9 cellular contexts compared by ENCODE assay signal in the genomic region with DNA sequence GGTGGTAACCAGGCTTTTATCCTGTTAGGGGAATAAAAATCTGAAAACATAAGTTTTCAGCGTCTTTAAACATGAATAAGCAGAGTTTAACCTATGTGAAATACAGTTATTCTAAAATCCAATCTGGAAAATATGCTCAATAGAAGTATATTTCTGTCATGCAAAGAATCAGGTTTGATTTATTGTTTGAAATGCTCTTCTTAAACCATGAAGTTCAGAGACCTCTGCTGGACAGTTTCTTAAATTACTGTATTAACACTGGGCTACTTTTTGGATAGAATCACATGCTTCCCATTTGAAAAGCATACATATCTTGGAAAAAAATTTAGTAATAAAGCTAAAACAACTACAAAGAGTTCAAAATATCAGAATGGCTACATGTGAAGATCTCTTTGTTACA. TPM values are rescaled to one million over a fixed set of nuclear protein-coding genes. Genes with fewer than 3 reads are reported as not detected.
DNase-seq lines count a peak whose midpoint lies in the region; ATAC-seq and TF ChIP-seq lines count a peak whose summit lies in the region.
"Had no signal": no experiment of that assay in that cellular context is flagged by ENCODE, and none has a peak within 500 bp of the region (broad histone marks: within the 10 kb centered on the region; RNA-seq: fewer than 3 reads in every experiment).

No MANE protein-coding gene starts in this region.

- no peak overlapping the region for H3K27ac ChIP-seq in KMS-11
- H3K27ac ChIP-seq: SJSA1 had no signal

- no peaks in the 10 kb centered on the region for H3K36me3 ChIP-seq in KMS-11 (ENCODE audit: insufficient read depth)
- H3K36me3 ChIP-seq: SJSA1 had no signal

- H3K27me3 ChIP-seq in KMS-11 (ENCODE audit: insufficient read depth, low read depth), result no peaks in the 10 kb centered on the region
- H3K27me3 ChIP-seq: SJSA1 had no signal

- peak; percentile 35 for DNase-seq in DMS79 treated with DMSO at 0.1 percent for 48 hours (lab: John Stamatoyannopoulos, UW)
- peak; percentile 27 for DNase-seq in SKM-1 treated with dmso at 0.1 percent for 144 hours (lab: John Stamatoyannopoulos, UW; ENCODE audit: unreplicated experiment)
- peak; percentile 14 for DNase-seq in hepatic stellate cell (ENCODE audit: low spot score)
- DNase-seq in islet precursor cell, result no peak
- DNase-seq in activated CD4-positive, alpha-beta memory T cell treated with anti-CD3 and anti-CD28 coated beads, Interleukin-2, amount 10 ng/mL, durations not matched to agents 7 days and 5 days, result no peak

- ATAC-seq in GM21526 (IDR thresholded peaks at IDR 0.05; ENCODE audit: low FRiP score, unreplicated experiment), result no peak
- no peak for ATAC-seq in GM19324 (IDR thresholded peaks at IDR 0.05; ENCODE audit: low FRiP score, unreplicated experiment)

- no peaks in the 10 kb centered on the region for H3K9me3 Mint-ChIP-seq in activated CD4-positive, alpha-beta memory T cell treated with anti-CD3 and anti-CD28 coated beads, Interleukin-2, amount 10 ng/mL, durations not matched to agents 7 days and 5 days

- no peaks in the 10 kb centered on the region for H3K79me2 ChIP-seq in KMS-11 (ENCODE audit: insufficient read depth, low read depth)

- peaks cover 32% of the 10 kb centered on the region for H3K4me1 ChIP-seq in KMS-11 (ENCODE audit: low read depth, poor library complexity, severe bottlenecking)
- H3K4me1 ChIP-seq: SJSA1 had no signal

- H3K36me3 Mint-ChIP-seq in activated CD4-positive, alpha-beta memory T cell treated with anti-CD3 and anti-CD28 coated beads, Interleukin-2, amount 10 ng/mL, durations not matched to agents 7 days and 5 days (ENCODE audit: low read depth), result no peaks in the 10 kb centered on the region

- H4K20me1 ChIP-seq in KMS-11 (ENCODE audit: insufficient read depth), result no peaks in the 10 kb centered on the region

- TF ChIP-seq CTCF in KMS-11 (conservative IDR thresholded peaks at IDR 0.05; ENCODE audit: low read depth, low read length), result peak; percentile 55; the same call in 1 of the 2 replicates

- H3K9ac ChIP-seq in KMS-11, result no peak overlapping the region

- H2AFZ ChIP-seq in KMS-11 (ENCODE audit: low read depth), result no peak overlapping the region

- no peak overlapping the region for H3K4me3 Mint-ChIP-seq in activated CD4-positive, alpha-beta memory T cell treated with anti-CD3 and anti-CD28 coated beads, Interleukin-2, amount 10 ng/mL, durations not matched to agents 7 days and 5 days

- no peak overlapping the region for H3K4me3 ChIP-seq in KMS-11 (IDR thresholded peaks at IDR 0.05; ENCODE audit: insufficient read depth, low read depth, low read length)
- H3K4me3 ChIP-seq: SJSA1 had no signal

- no peak overlapping the region for H3K27ac Mint-ChIP-seq in activated CD4-positive, alpha-beta memory T cell treated with anti-CD3 and anti-CD28 coated beads, Interleukin-2, amount 10 ng/mL, durations not matched to agents 7 days and 5 days

- CTCF ChIA-PET in activated CD4-positive, alpha-beta memory T cell treated with anti-CD3 and anti-CD28 coated beads, Interleukin-2, amount 10 ng/mL, durations not matched to agents 7 days and 5 days (lab: Charles Lee), result interaction anchor here (0.9 to 4.0 kb wide), 4 partner anchors 32 to 378 kb away, joined by 3 to 34 read pairs (median 9); partner anchors contain the start of gene ELF5

- POLR2A ChIA-PET in activated CD4-positive, alpha-beta memory T cell treated with anti-CD3 and anti-CD28 coated beads, Interleukin-2, amount 10 ng/mL, durations not matched to agents 7 days and 5 days (lab: Charles Lee), result no interaction called here

- no peaks in the 10 kb centered on the region for H3K4me1 Mint-ChIP-seq in activated CD4-positive, alpha-beta memory T cell treated with anti-CD3 and anti-CD28 coated beads, Interleukin-2, amount 10 ng/mL, durations not matched to agents 7 days and 5 days

- H3K27me3 Mint-ChIP-seq in activated CD4-positive, alpha-beta memory T cell treated with anti-CD3 and anti-CD28 coated beads, Interleukin-2, amount 10 ng/mL, durations not matched to agents 7 days and 5 days, result no peaks in the 10 kb centered on the region

- H3K4me2 ChIP-seq in KMS-11, result no peak overlapping the region

RNA-seq across cellular contexts. Expression of gene APIP, which starts 25.4 kb away (rescaled TPM):
- total RNA-seq in activated CD4-positive, alpha-beta memory T cell treated with anti-CD3 and anti-CD28 coated beads, Interleukin-2, amount 10 ng/mL, durations not matched to agents 7 days and 5 days, result 10 to 100 TPM; 21.9 to 25.5 TPM

RNA-seq across cellular contexts. Expression of gene PDHX, which starts 25.6 kb away (rescaled TPM):
- 10 to 100 TPM; 28.0 to 29.7 TPM for total RNA-seq in activated CD4-positive, alpha-beta memory T cell treated with anti-CD3 and anti-CD28 coated beads, Interleukin-2, amount 10 ng/mL, durations not matched to agents 7 days and 5 days

Comparison
In these comparisons a context has a peak if more than half of its experiments do, and no peak if none do; other contexts are left out.
1. DNase-seq: peak in DMS79 treated with DMSO at 0.1 percent for 48 hours (single experiment), SKM-1 treated with dmso at 0.1 percent for 144 hours (single experiment) and hepatic stellate cell (single experiment); none in islet precursor cell (single experiment) and activated CD4-positive, alpha-beta memory T cell treated with anti-CD3 and anti-CD28 coated beads, Interleukin-2, amount 10 ng/mL, durations not matched to agents 7 days and 5 days (single experiment).